8 cellular contexts compared by ENCODE assay signal in genomic region chr14:39430762-39431415, GRCh38. TPM values are rescaled to one million over a fixed set of nuclear protein-coding genes. Genes with fewer than 3 reads are reported as not detected.
DNase-seq lines count a peak whose midpoint lies in the region; ATAC-seq lines count a peak whose summit lies in the region.

No MANE protein-coding gene starts in this region.

- peak overlapping the region; percentile 98 for H3K4me3 Mint-ChIP-seq in activated CD4-positive, alpha-beta T cell treated with anti-CD3 and anti-CD28 coated beads, Interleukin-2, amount 10 ng/mL, durations not matched to agents 24 days and 14 days

- ATAC-seq in activated naive CD4-positive, alpha-beta T cell treated with anti-CD3 and anti-CD28 coated beads, Interleukin-2, amount 50 U/mL, for 72 hours = no peak
- peak; percentile 1 for ATAC-seq in stimulated activated naive CD8-positive, alpha-beta T cell treated with anti-CD3 and anti-CD28 coated beads, Interleukin-15, Interleukin-2, amounts not matched to agents 100 U/mL and 50 U/mL, for 24 hours

- H3K27me3 Mint-ChIP-seq in activated CD4-positive, alpha-beta T cell treated with anti-CD3 and anti-CD28 coated beads, Interleukin-2, amount 10 ng/mL, durations not matched to agents 24 days and 14 days = no peaks in the 10 kb centered on the region

- peak overlapping the region; percentile 95 for H3K27ac Mint-ChIP-seq in activated CD4-positive, alpha-beta T cell treated with anti-CD3 and anti-CD28 coated beads, Interleukin-2, amount 10 ng/mL, durations not matched to agents 24 days and 14 days
- peak overlapping the region; percentile 97 to 98 for H3K27ac Mint-ChIP-seq in activated naive CD4-positive, alpha-beta T cell treated with anti-CD3 and anti-CD28 coated beads, Interleukin-2, amount 50 U/mL, for 72 hours

- peaks cover 43% of the 10 kb centered on the region for H3K4me1 Mint-ChIP-seq in activated CD4-positive, alpha-beta T cell treated with anti-CD3 and anti-CD28 coated beads, Interleukin-2, amount 10 ng/mL, durations not matched to agents 24 days and 14 days

- H3K36me3 Mint-ChIP-seq in activated CD4-positive, alpha-beta T cell treated with anti-CD3 and anti-CD28 coated beads, Interleukin-2, amount 10 ng/mL, durations not matched to agents 24 days and 14 days (ENCODE audit: low read depth) = peaks cover 2% of the 10 kb centered on the region
- H3K36me3 Mint-ChIP-seq in activated naive CD4-positive, alpha-beta T cell treated with anti-CD3 and anti-CD28 coated beads, Interleukin-2, amount 50 U/mL, for 72 hours = peaks cover 7 to 10% of the 10 kb centered on the region in 2 donors

- H3K27ac ChIP-seq in HUES64 (ENCODE audit: low read depth, low read length) (no peak overlapping the region; the same call in 1 of the 2 replicates), iPS-20b (ENCODE audit: low read length) (no peak overlapping the region)

- peak overlapping the region; percentile 94 for H3K4me3 ChIP-seq in HUES64 (ENCODE audit: low read length)
- H3K4me3 ChIP-seq in iPS-20b (ENCODE audit: low read length) = peak overlapping the region; percentile 93

- peak; percentile 67 for DNase-seq in activated CD4-positive, alpha-beta T cell treated with anti-CD3 and anti-CD28 coated beads, Interleukin-2, amount 10 ng/mL, durations not matched to agents 24 days and 14 days
- DNase-seq in activated CD4-positive, alpha-beta T cell treated with anti-CD3 and anti-CD28 coated beads, Interleukin-2, amount 50 U/mL, for 48 hours = no peak
- DNase-seq in activated naive CD4-positive, alpha-beta T cell treated with anti-CD3 and anti-CD28 coated beads, Interleukin-2, amount 50 U/mL, for 72 hours (ENCODE audit: low spot score in 2 of 2) = no peak
- peak; percentile 16 for DNase-seq in stimulated activated naive CD8-positive, alpha-beta T cell treated with anti-CD3 and anti-CD28 coated beads, Interleukin-15, Interleukin-2, amounts not matched to agents 100 U/mL and 50 U/mL, for 24 hours
- DNase-seq in NCI-H187 (lab: John Stamatoyannopoulos, UW) (no peak), NCI-H1417 (lab: John Stamatoyannopoulos, UW) (no peak)

- no peaks in the 10 kb centered on the region for H3K9me3 ChIP-seq in HUES64 (ENCODE audit: insufficient read depth, low read depth, low read length)
- no peaks in the 10 kb centered on the region for H3K9me3 ChIP-seq in iPS-20b (ENCODE audit: insufficient read depth, low read depth, low read length)

- H3K9ac ChIP-seq in HUES64 (ENCODE audit: low read depth, low read length) (peak overlapping the region; percentile 99), iPS-20b (ENCODE audit: low read depth, low read length) (peak overlapping the region; percentile 76; the same call in 1 of the 2 replicates)

- H3K9me3 Mint-ChIP-seq in activated CD4-positive, alpha-beta T cell treated with anti-CD3 and anti-CD28 coated beads, Interleukin-2, amount 10 ng/mL, durations not matched to agents 24 days and 14 days = no peaks in the 10 kb centered on the region
- H3K9me3 Mint-ChIP-seq in activated naive CD4-positive, alpha-beta T cell treated with anti-CD3 and anti-CD28 coated beads, Interleukin-2, amount 50 U/mL, for 72 hours = no peaks in the 10 kb centered on the region

- intact Hi-C loops in activated CD4-positive, alpha-beta T cell treated with anti-CD3 and anti-CD28 coated beads, Interleukin-2, amount 10 ng/mL, durations not matched to agents 24 days and 14 days (cut with micrococcal nuclease) = no loop called here

- 30% methylated on average over 17 of the region's 19 CpGs for WGBS in HUES64

- H3K27me3 ChIP-seq in HUES64 (ENCODE audit: insufficient read depth, low read length) (no peaks in the 10 kb centered on the region), iPS-20b (ENCODE audit: insufficient read depth, low read length) (no peaks in the 10 kb centered on the region)

- H3K4me1 ChIP-seq in HUES64 (ENCODE audit: insufficient read depth, low read length) (peaks cover 12% of the 10 kb centered on the region; the same call in 1 of the 2 replicates), iPS-20b (ENCODE audit: insufficient read depth, low read length) (peaks cover 11% of the 10 kb centered on the region)

- H3K36me3 ChIP-seq in HUES64 (ENCODE audit: insufficient read depth, low read length) = no peaks in the 10 kb centered on the region
- H3K36me3 ChIP-seq in iPS-20b (ENCODE audit: insufficient read depth, low read depth, low read length) = no peaks in the 10 kb centered on the region

RNA-seq across cellular contexts. Expression of gene FBXO33, which starts 1.3 kb away (rescaled TPM):
- 17.9 and 18.9 TPM in 2 replicates for total RNA-seq in activated CD4-positive, alpha-beta T cell treated with anti-CD3 and anti-CD28 coated beads, Interleukin-2, amount 10 ng/mL, durations not matched to agents 24 days and 14 days
- polyA plus RNA-seq in HUES64 (2013, experiment 1 of 2) = 7.8 TPM
- polyA plus RNA-seq in HUES64 (2013, experiment 2 of 2) = 8.2 TPM
- total RNA-seq in activated naive CD4-positive, alpha-beta T cell treated with anti-CD3 and anti-CD28 coated beads, Interleukin-2, amount 50 U/mL, for 72 hours = 10 to 100 TPM; 15.6 to 25.9 TPM

Comparison
In these comparisons a context has a peak if more than half of its experiments do, and no peak if none do; other contexts are left out.
1. DNase-seq: peak in activated CD4-positive, alpha-beta T cell treated with anti-CD3 and anti-CD28 coated beads, Interleukin-2, amount 10 ng/mL, durations not matched to agents 24 days and 14 days (single experiment) and stimulated activated naive CD8-positive, alpha-beta T cell treated with anti-CD3 and anti-CD28 coated beads, Interleukin-15, Interleukin-2, amounts not matched to agents 100 U/mL and 50 U/mL, for 24 hours (single experiment); none in activated CD4-positive, alpha-beta T cell treated with anti-CD3 and anti-CD28 coated beads, Interleukin-2, amount 50 U/mL, for 48 hours (0 of 2), activated naive CD4-positive, alpha-beta T cell treated with anti-CD3 and anti-CD28 coated beads, Interleukin-2, amount 50 U/mL, for 72 hours (0 of 2), NCI-H187 (0 of 2) and NCI-H1417 (0 of 3).